Comparison of ENCODE assay signal across 1 cellular context in the genomic region with DNA sequence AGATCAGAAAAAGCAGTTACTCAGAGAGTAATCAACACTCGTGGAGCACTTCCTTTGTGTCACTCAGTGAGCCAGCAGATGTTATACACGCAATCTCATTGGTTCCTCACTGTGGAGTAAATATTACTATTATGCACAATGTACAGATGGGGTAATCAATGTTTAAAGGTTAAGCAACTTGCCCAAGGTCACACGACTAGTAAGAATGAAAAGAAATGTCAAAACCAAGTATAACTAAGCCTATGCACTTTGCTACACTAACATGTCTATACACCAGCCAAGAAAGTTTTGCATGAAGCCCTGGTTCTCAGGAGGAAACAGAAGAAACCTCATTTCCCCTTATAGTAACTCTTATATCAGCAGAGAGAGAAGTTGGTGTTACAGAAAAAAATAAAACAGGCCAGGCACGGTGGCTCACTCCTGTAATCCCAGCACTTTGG.
TF ChIP-seq lines count a peak whose summit lies in the region.

No MANE protein-coding gene starts in this region.

TF ChIP-seq in GM23338, 12 proteins besides CTCF, POLR2A, EP300 and RAD21 (continued from another document):
- TF ChIP-seq, protein P1, sequence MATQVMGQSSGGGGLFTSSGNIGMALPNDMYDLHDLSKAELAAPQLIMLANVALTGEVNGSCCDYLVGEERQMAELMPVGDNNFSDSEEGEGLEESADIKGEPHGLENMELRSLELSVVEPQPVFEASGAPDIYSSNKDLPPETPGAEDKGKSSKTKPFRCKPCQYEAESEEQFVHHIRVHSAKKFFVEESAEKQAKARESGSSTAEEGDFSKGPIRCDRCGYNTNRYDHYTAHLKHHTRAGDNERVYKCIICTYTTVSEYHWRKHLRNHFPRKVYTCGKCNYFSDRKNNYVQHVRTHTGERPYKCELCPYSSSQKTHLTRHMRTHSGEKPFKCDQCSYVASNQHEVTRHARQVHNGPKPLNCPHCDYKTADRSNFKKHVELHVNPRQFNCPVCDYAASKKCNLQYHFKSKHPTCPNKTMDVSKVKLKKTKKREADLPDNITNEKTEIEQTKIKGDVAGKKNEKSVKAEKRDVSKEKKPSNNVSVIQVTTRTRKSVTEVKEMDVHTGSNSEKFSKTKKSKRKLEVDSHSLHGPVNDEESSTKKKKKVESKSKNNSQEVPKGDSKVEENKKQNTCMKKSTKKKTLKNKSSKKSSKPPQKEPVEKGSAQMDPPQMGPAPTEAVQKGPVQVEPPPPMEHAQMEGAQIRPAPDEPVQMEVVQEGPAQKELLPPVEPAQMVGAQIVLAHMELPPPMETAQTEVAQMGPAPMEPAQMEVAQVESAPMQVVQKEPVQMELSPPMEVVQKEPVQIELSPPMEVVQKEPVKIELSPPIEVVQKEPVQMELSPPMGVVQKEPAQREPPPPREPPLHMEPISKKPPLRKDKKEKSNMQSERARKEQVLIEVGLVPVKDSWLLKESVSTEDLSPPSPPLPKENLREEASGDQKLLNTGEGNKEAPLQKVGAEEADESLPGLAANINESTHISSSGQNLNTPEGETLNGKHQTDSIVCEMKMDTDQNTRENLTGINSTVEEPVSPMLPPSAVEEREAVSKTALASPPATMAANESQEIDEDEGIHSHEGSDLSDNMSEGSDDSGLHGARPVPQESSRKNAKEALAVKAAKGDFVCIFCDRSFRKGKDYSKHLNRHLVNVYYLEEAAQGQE (IDR thresholded peaks at IDR 0.05; ENCODE audit: unreplicated experiment), result no peak
- no peak for TF ChIP-seq NANOG (IDR thresholded peaks at IDR 0.05; ENCODE audit: borderline replicate concordance)
- no peak for TF ChIP-seq JUNB (IDR thresholded peaks at IDR 0.05; ENCODE audit: unreplicated experiment)
- no peak for TF ChIP-seq EZH2 (IDR thresholded peaks at IDR 0.05; ENCODE audit: low read depth, unreplicated experiment)
- TF ChIP-seq EZH2phosphoT487 (IDR thresholded peaks at IDR 0.05; ENCODE audit: unreplicated experiment), result no peak
- TF ChIP-seq, protein P2, sequence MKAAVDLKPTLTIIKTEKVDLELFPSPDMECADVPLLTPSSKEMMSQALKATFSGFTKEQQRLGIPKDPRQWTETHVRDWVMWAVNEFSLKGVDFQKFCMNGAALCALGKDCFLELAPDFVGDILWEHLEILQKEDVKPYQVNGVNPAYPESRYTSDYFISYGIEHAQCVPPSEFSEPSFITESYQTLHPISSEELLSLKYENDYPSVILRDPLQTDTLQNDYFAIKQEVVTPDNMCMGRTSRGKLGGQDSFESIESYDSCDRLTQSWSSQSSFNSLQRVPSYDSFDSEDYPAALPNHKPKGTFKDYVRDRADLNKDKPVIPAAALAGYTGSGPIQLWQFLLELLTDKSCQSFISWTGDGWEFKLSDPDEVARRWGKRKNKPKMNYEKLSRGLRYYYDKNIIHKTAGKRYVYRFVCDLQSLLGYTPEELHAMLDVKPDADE (IDR thresholded peaks at IDR 0.05), result no peak
- TF ChIP-seq ZNF114 (CRISPR knock-in tag; IDR thresholded peaks at IDR 0.05), result no peak
